27 cellular contexts compared by ENCODE assay signal in the genomic region with DNA sequence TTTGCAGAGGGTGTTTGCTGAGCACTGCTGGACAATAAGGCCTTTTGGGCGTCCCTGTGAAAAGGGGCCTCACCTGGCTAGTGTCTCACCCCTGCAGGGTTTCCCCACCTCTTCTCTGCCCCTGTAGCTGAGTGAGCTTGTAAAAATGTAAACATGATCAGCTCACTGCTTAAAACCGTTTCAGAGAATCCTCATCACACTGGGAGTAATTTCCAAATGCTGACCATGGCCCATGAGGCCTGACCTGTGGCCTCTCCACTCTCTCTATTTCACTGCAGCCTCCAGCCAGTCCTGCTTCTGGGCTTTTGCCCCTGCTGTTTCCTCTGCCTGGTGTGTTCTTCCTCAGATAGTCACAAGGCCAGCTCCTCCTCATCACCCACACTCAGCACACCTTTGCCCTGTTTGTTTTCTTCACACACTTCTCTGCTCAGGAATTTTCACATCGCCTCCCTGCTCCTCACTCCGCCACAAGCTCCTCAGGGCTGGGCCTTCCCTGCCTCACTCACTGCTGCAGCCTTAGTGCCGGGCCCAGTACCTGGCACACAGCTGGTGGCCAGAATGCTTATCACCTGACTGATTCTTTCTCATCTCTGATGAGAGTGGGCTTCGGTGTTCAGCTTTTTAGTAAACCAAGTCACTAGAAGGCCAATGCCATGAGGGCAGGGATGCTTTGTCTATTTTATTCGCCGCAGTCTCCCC.
"Had no signal": no experiment of that assay in that cellular context is flagged by ENCODE, and none has a peak within 500 bp of the region (broad histone marks: within the 10 kb centered on the region; RNA-seq: fewer than 3 reads in every experiment).

No MANE protein-coding gene starts in this region.

- H3K27me3 ChIP-seq: adrenal gland, ascending aorta, colonic mucosa, dorsolateral prefrontal cortex, esophagus squamous epithelium, gastroesophageal sphincter, heart left ventricle, right atrium auricular region, spleen, stomach, uterus had no signal

- H3K9me3 ChIP-seq: adrenal gland, ascending aorta, colonic mucosa, esophagus squamous epithelium, gastroesophageal sphincter, heart left ventricle, lower lobe of right lung, psoas muscle, right atrium auricular region, spleen, stomach, uterus had no signal

- H3K27me3 Mint-ChIP-seq: activated B cell treated with CpG ODN at 0.5 μM for 24 hours; activated CD4-positive, alpha-beta T cell treated with anti-CD3 and anti-CD28 coated beads for 36 hours; naive thymus-derived CD4-positive, alpha-beta T cell had no signal

- DNase-seq: activated B cell treated with CpG ODN at 0.5 μM for 24 hours; activated CD4-positive, alpha-beta T cell treated with anti-CD3 and anti-CD28 coated beads for 36 hours; activated CD4-positive, alpha-beta T cell treated with anti-CD3 and anti-CD28 coated beads, Interleukin-2, amount 50 U/mL, for 4 hours; activated CD8-positive, alpha-beta memory T cell treated with anti-CD3 and anti-CD28 coated beads for 24 hours; activated CD8-positive, alpha-beta memory T cell treated with anti-CD3 and anti-CD28 coated beads, Interleukin-2, amount 50 U/mL, for 48 hours; activated naive CD4-positive, alpha-beta T cell treated with anti-CD3 and anti-CD28 coated beads for 36 hours; activated T-cell treated with anti-CD3 and anti-CD28 coated beads, Interleukin-2, amount 50 U/mL, for 4 hours; adrenal gland; central memory CD4-positive, alpha-beta T cell; colonic mucosa; dorsolateral prefrontal cortex; esophagus squamous epithelium; heart left ventricle; kidney; lower lobe of right lung; naive thymus-derived CD4-positive, alpha-beta T cell; spleen; stimulated activated CD4-positive, alpha-beta T cell treated with anti-CD3 and anti-CD28 coated beads, Interleukin-4, amount 100 ng/mL, for 1 hour; stomach; T1000; trophoblast cell; uterus had no signal

- H3K4me1 ChIP-seq: adrenal gland, ascending aorta, colonic mucosa, esophagus squamous epithelium, gastroesophageal sphincter, heart left ventricle, lower lobe of right lung, right atrium auricular region, stomach, uterus had no signal

- ATAC-seq: activated CD4-positive, alpha-beta T cell treated with anti-CD3 and anti-CD28 coated beads for 36 hours; activated T-cell treated with anti-CD3 and anti-CD28 coated beads, Interleukin-2, amount 50 U/mL, for 4 hours; gastroesophageal sphincter; heart left ventricle; lower lobe of right lung; naive thymus-derived CD4-positive, alpha-beta T cell; psoas muscle had no signal

- H3K4me3 Mint-ChIP-seq: activated B cell treated with CpG ODN at 0.5 μM for 24 hours; activated CD4-positive, alpha-beta T cell treated with anti-CD3 and anti-CD28 coated beads for 36 hours; activated naive CD4-positive, alpha-beta T cell treated with anti-CD3 and anti-CD28 coated beads for 36 hours; activated T-cell treated with anti-CD3 and anti-CD28 coated beads, Interleukin-2, amount 50 U/mL, for 4 hours; naive thymus-derived CD4-positive, alpha-beta T cell; neural crest cell had no signal

- H3K36me3 ChIP-seq: adrenal gland, ascending aorta, colonic mucosa, esophagus squamous epithelium, gastroesophageal sphincter, heart left ventricle, lower lobe of right lung, right atrium auricular region, spleen, stomach, uterus had no signal

- H3K9me3 Mint-ChIP-seq: activated B cell treated with CpG ODN at 0.5 μM for 24 hours; activated naive CD4-positive, alpha-beta T cell treated with anti-CD3 and anti-CD28 coated beads for 36 hours; activated T-cell treated with anti-CD3 and anti-CD28 coated beads, Interleukin-2, amount 50 U/mL, for 4 hours; naive thymus-derived CD4-positive, alpha-beta T cell; neural crest cell had no signal

- H3K27ac Mint-ChIP-seq: activated B cell treated with CpG ODN at 0.5 μM for 24 hours; activated CD4-positive, alpha-beta T cell treated with anti-CD3 and anti-CD28 coated beads for 36 hours; activated naive CD4-positive, alpha-beta T cell treated with anti-CD3 and anti-CD28 coated beads for 36 hours; naive thymus-derived CD4-positive, alpha-beta T cell had no signal

- H3K36me3 Mint-ChIP-seq: naive thymus-derived CD4-positive, alpha-beta T cell had no signal

- H3K4me1 Mint-ChIP-seq: neural crest cell had no signal

- H3K27ac ChIP-seq: adrenal gland, ascending aorta, colonic mucosa, esophagus squamous epithelium, gastroesophageal sphincter, heart left ventricle, lower lobe of right lung, psoas muscle, right atrium auricular region, spleen, stomach, uterus had no signal

- H3K4me3 ChIP-seq: adrenal gland, ascending aorta, colonic mucosa, dorsolateral prefrontal cortex, esophagus squamous epithelium, gastroesophageal sphincter, heart left ventricle, lower lobe of right lung, psoas muscle, right atrium auricular region, spleen, stomach, uterus had no signal
